In the genomic region with DNA sequence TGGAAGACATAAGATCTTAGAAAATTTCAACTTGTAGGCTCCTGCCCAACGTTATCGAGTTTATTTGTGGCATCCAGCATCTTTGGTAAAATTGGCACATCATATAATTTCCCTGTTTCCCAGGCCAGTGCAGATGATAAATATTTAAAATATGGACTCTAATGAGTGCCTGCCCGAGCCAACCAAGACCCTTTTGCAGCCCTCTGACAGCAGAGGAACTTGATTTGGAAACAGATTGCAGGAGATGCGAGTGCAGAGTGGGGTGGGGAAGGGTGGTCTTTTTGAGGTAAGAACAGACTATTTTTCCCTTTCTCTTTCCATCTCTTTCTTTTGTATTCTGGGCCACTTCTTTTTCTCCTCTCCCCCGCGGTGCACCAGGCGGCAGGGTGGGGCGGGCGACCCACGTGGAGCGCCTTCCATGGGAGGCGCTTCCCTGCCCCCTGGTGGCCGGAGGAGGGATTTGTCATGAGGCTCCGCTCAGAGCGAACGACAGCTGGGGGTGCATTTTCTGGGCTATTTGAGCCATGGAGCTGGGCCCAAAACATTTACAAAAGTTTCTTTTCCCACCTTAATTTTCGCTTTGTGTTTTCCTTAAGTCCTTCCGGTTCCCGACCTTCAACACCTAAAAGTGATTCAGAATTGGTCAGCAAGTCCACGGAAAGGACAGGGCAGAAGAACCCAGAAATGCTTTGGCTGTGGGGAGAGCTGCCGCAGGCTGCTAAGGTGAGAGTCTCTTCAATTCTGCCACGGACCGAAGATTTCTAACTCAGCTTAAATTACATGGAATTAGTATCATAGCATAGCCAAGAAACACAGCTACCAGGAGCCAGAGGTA, we compare ENCODE assay signal across 1 cellular context.
A peak's percentile ranks its signal among the peaks of the same experiment; 100 is the strongest.
TF ChIP-seq lines count a peak whose summit lies in the region.

No MANE protein-coding gene starts in this region.

TF ChIP-seq in GM12878, 131 proteins besides CTCF, POLR2A, EP300 and RAD21 (continued from another document):
- TF ChIP-seq, protein P1, sequence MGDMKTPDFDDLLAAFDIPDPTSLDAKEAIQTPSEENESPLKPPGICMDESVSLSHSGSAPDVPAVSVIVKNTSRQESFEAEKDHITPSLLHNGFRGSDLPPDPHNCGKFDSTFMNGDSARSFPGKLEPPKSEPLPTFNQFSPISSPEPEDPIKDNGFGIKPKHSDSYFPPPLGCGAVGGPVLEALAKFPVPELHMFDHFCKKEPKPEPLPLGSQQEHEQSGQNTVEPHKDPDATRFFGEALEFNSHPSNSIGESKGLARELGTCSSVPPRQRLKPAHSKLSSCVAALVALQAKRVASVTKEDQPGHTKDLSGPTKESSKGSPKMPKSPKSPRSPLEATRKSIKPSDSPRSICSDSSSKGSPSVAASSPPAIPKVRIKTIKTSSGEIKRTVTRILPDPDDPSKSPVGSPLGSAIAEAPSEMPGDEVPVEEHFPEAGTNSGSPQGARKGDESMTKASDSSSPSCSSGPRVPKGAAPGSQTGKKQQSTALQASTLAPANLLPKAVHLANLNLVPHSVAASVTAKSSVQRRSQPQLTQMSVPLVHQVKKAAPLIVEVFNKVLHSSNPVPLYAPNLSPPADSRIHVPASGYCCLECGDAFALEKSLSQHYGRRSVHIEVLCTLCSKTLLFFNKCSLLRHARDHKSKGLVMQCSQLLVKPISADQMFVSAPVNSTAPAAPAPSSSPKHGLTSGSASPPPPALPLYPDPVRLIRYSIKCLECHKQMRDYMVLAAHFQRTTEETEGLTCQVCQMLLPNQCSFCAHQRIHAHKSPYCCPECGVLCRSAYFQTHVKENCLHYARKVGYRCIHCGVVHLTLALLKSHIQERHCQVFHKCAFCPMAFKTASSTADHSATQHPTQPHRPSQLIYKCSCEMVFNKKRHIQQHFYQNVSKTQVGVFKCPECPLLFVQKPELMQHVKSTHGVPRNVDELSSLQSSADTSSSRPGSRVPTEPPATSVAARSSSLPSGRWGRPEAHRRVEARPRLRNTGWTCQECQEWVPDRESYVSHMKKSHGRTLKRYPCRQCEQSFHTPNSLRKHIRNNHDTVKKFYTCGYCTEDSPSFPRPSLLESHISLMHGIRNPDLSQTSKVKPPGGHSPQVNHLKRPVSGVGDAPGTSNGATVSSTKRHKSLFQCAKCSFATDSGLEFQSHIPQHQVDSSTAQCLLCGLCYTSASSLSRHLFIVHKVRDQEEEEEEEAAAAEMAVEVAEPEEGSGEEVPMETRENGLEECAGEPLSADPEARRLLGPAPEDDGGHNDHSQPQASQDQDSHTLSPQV (IDR thresholded peaks at IDR 0.05): no peak
- TF ChIP-seq NFXL1 (IDR thresholded peaks at IDR 0.05; ENCODE audit: borderline replicate concordance): no peak
- TF ChIP-seq WRNIP1 (IDR thresholded peaks at IDR 0.05; ENCODE audit: borderline replicate concordance, low read depth, low read length): no peak
- TF ChIP-seq JUNB (IDR thresholded peaks at IDR 0.05): no peak
- TF ChIP-seq RAD51 (IDR thresholded peaks at IDR 0.05): peak; percentile 63; the same call in 1 of the 2 replicates
- TF ChIP-seq RFX5 (IDR thresholded peaks at IDR 0.05; ENCODE audit: low read depth, low read length): no peak
- no peak for TF ChIP-seq SREBF2 (IDR thresholded peaks at IDR 0.05; ENCODE audit: low read length)
- TF ChIP-seq ETV6 (conservative IDR thresholded peaks at IDR 0.05 in 1 of 2, IDR thresholded peaks at IDR 0.05 in 1 of 2; ENCODE audit: borderline replicate concordance in 1 of 2, low read depth in 1 of 2): peak in 1 of 2 experiments; percentile 15; a peak in 1 of 4 replicates
- TF ChIP-seq USF2 (IDR thresholded peaks at IDR 0.05; ENCODE audit: borderline replicate concordance, low read depth, low read length): peak; percentile 25
- TF ChIP-seq NKRF (conservative IDR thresholded peaks at IDR 0.05): 0 out of 2 replicates have a peak, but pooled peaks have one; percentile 32
- TF ChIP-seq, protein P2, sequence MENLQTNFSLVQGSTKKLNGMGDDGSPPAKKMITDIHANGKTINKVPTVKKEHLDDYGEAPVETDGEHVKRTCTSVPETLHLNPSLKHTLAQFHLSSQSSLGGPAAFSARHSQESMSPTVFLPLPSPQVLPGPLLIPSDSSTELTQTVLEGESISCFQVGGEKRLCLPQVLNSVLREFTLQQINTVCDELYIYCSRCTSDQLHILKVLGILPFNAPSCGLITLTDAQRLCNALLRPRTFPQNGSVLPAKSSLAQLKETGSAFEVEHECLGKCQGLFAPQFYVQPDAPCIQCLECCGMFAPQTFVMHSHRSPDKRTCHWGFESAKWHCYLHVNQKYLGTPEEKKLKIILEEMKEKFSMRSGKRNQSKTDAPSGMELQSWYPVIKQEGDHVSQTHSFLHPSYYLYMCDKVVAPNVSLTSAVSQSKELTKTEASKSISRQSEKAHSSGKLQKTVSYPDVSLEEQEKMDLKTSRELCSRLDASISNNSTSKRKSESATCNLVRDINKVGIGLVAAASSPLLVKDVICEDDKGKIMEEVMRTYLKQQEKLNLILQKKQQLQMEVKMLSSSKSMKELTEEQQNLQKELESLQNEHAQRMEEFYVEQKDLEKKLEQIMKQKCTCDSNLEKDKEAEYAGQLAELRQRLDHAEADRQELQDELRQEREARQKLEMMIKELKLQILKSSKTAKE (IDR thresholded peaks at IDR 0.05; ENCODE audit: low read depth, poor library complexity, severe bottlenecking): no peak
TF ChIP-seq in GM12878: peak in this region for 25.
